12 cellular contexts compared by ENCODE assay signal in the genomic region with DNA sequence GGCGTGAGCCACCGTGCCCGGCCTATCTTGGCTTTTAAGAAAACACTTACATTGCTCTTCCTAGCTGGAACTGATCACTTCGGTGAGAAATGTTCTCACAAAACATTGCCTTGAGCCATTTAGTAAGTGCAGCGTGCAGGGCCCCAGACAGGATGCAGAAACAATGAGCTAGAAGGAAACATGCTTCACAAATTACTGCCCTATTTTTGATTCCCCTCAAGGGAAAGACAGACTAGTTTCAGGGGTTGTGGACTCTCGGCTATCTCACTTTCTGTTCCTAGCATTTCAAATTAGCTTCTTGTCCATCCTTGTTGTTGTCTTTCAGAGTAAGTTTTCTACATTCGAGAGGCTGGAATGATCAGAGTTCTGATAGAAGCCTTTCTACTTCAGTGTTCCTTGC. TPM values are rescaled to one million over a fixed set of nuclear protein-coding genes. Genes with fewer than 3 reads are reported as not detected.
DNase-seq lines count a peak whose midpoint lies in the region; ATAC-seq, FAIRE-seq and TF ChIP-seq lines count a peak whose summit lies in the region.
"Had no signal": no experiment of that assay in that cellular context is flagged by ENCODE, and none has a peak within 500 bp of the region (broad histone marks: within the 10 kb centered on the region; RNA-seq: fewer than 3 reads in every experiment).

No MANE protein-coding gene starts in this region.

- H3K4me1 ChIP-seq in GM12878 (ENCODE audit: control insufficient read depth, insufficient read depth, low read length): peaks cover 19% of the 10 kb centered on the region
- H3K4me1 ChIP-seq in right lobe of liver: no peaks in the 10 kb centered on the region
- H3K4me1 ChIP-seq: colonic mucosa had no signal

- H3K36me3 ChIP-seq in GM06990 (ENCODE audit: control insufficient read depth, insufficient read depth, low read length) (no peaks in the 10 kb centered on the region), GM12878 (ENCODE audit: control insufficient read depth in 2 of 2, insufficient read depth in 2 of 2, low read length in 1 of 2) (no peaks in the 10 kb centered on the region), right lobe of liver (peaks cover 0 to 2% (median 0%) of the 10 kb centered on the region in 4 donors)
- H3K36me3 ChIP-seq: colonic mucosa had no signal

- H3K27me3 ChIP-seq in GM06990 (replicated peaks; ENCODE audit: control insufficient read depth, insufficient read depth, low read length) (no peaks in the 10 kb centered on the region), GM12878 (replicated peaks in 1 of 2; ENCODE audit: control insufficient read depth in 2 of 2, insufficient read depth in 2 of 2, low read length in 1 of 2) (no peaks in the 10 kb centered on the region), right lobe of liver (no peaks in the 10 kb centered on the region)
- H3K27me3 ChIP-seq: colonic mucosa had no signal

- ATAC-seq in GM19395 (IDR thresholded peaks at IDR 0.05; ENCODE audit: unreplicated experiment): peak; percentile 84
- peak; percentile 62 for ATAC-seq in HG02870 (IDR thresholded peaks at IDR 0.05; ENCODE audit: unreplicated experiment)
- peak; percentile 97 for ATAC-seq in GM12878
- ATAC-seq in right lobe of liver: no peak

- no peak for TF ChIP-seq CTCF in GM06990 (IDR thresholded peaks at IDR 0.05; ENCODE audit: insufficient read depth, low read length, poor library complexity, severe bottlenecking)
- TF ChIP-seq CTCF in GM12878 (IDR thresholded peaks at IDR 0.05 in 2 of 3, conservative IDR thresholded peaks at IDR 0.05 in 1 of 3; ENCODE audit: control insufficient read depth in 2 of 3, extremely low read depth in 1 of 3, insufficient read depth in 1 of 3, low read depth in 3 of 3, low read length in 3 of 3): no peak
- TF ChIP-seq CTCF in right lobe of liver (IDR thresholded peaks at IDR 0.05): no peak
- TF ChIP-seq CTCF in coronary artery (IDR thresholded peaks at IDR 0.05): no peak

- CTCF ChIA-PET in GM12878 (lab: Yijun Ruan, JAX): interaction anchor here (0.9 to 4.3 kb wide), 8 partner anchors 9 to 251 kb away, joined by 3 to 32 read pairs (median 4); a partner anchor contains a TSS

- TF ChIP-seq POLR2A in GM12878 (IDR thresholded peaks at IDR 0.05; ENCODE audit: low read depth, low read length): no peak
- TF ChIP-seq POLR2A in right lobe of liver (IDR thresholded peaks at IDR 0.05): no peak

- in situ Hi-C loops in GM12878 (cut with MboI): no loop called here

- RAD21 ChIA-PET in GM12878 (lab: Charles Lee; ENCODE audit: unreplicated experiment): interaction anchor here (1.0 to 1.6 kb wide), 9 partner anchors 17 to 251 kb away, joined by 3 to 14 read pairs (median 4); a partner anchor contains a TSS

- SMC1A ChIA-PET in GM12878 (lab: Charles Lee; ENCODE audit: uncharacterized antibody, unreplicated experiment): interaction anchor here (0.9 to 2.3 kb wide), 6 partner anchors 16 to 248 kb away, joined by 3 to 8 read pairs (median 6); a partner anchor contains a TSS

- peak overlapping the region; percentile 38 for H3K27ac ChIP-seq in GM12878 (ENCODE audit: control insufficient read depth, insufficient read depth)
- no peak overlapping the region for H3K27ac ChIP-seq in right lobe of liver
- no peak overlapping the region for H3K27ac ChIP-seq in coronary artery
- H3K27ac ChIP-seq: colonic mucosa had no signal

- TF ChIP-seq EP300 in GM12878 (IDR thresholded peaks at IDR 0.05; ENCODE audit: borderline replicate concordance in 1 of 2, control insufficient read depth in 1 of 2, low read depth in 2 of 2, low read length in 2 of 2): 0 out of 4 replicates have a peak, but pooled peaks of 1 of the 2 experiments have one; percentile 18

- H3K79me2 ChIP-seq in GM12878 (ENCODE audit: control insufficient read depth, insufficient read depth, low read length): no peaks in the 10 kb centered on the region

- H3K4me2 ChIP-seq in GM12878 (ENCODE audit: control insufficient read depth, insufficient read depth): peak overlapping the region; percentile 28; the same call in 1 of the 2 replicates

- POLR2A ChIA-PET in GM12878 (lab: Charles Lee): interaction anchor here (0.6 to 1.2 kb wide), 3 partner anchors 21 to 1319 kb away, joined by 3 read pairs; a partner anchor contains a TSS

- DNase-seq in GM06990 (ENCODE audit: extremely low read depth, insufficient read length): peak; percentile 62
- peak; percentile 78 for DNase-seq in GM12878 (ENCODE audit: low read depth, low spot score)
- DNase-seq in right lobe of liver: no peak
- DNase-seq in retina: no peak
- no peak for DNase-seq in C1 segment of cervical spinal cord (lab: John Stamatoyannopoulos, UW)
- no peak for DNase-seq in coronary artery (ENCODE audit: low spot score)
- DNase-seq: activated CD4-positive, alpha-beta T cell treated with anti-CD3 and anti-CD28 coated beads, Interleukin-2, amount 10 ng/mL, durations not matched to agents 24 days and 14 days; AML-193; colonic mucosa; NCI-H1048 had no signal

- peak; percentile 82 for FAIRE-seq in GM12878 (lab: Jason Lieb, UNC)

- TF ChIP-seq RAD21 in GM12878 (IDR thresholded peaks at IDR 0.05; ENCODE audit: insufficient read depth, low read depth, low read length): no peak

- WGBS in GM12878 (ENCODE audit: insufficient coverage, insufficient replicate concordance, low lambda C conversion rate, missing lambda C conversion rate): 6% methylated on average over 7 of the region's 7 CpGs
- 75% methylated on average over 7 of the region's 7 CpGs for WGBS in right lobe of liver (ENCODE audit: insufficient coverage, low coverage, low lambda C conversion rate, missing lambda C conversion rate)

- H3K4me3 ChIP-seq in GM06990 (replicated peaks; ENCODE audit: low read depth, low read length) (no peak overlapping the region), GM12878 (no peak overlapping the region), right lobe of liver (no peak overlapping the region), coronary artery (no peak overlapping the region)
- H3K4me3 ChIP-seq: colonic mucosa had no signal

- peak overlapping the region; percentile 37 for H2AFZ ChIP-seq in GM12878 (ENCODE audit: control insufficient read depth, low read depth, low read length)

- no TSS peak for BruUV-seq in GM12878 (replicated peaks; lab: Mats Ljungman, UMichigan)

- H3K9ac ChIP-seq in GM12878 (ENCODE audit: control insufficient read depth, insufficient read depth, low read length): no peak overlapping the region

- no peaks in the 10 kb centered on the region for H3K9me3 ChIP-seq in GM12878 (replicated peaks; ENCODE audit: control insufficient read depth, insufficient read depth, low read length)
- no peaks in the 10 kb centered on the region for H3K9me3 ChIP-seq in right lobe of liver
- H3K9me3 ChIP-seq: colonic mucosa had no signal

- no peaks in the 10 kb centered on the region for H4K20me1 ChIP-seq in GM12878 (ENCODE audit: control insufficient read depth, insufficient read depth)

- intact Hi-C loops in GM12878 (cut with micrococcal nuclease; ENCODE audit: unreplicated experiment): no loop called here
- intact Hi-C loops in right lobe of liver (cut with DNase I): no loop called here

TF ChIP-seq in GM12878, 131 proteins besides CTCF, POLR2A, EP300 and RAD21 (continues in another document):
- peak; percentile 69; the same call in 1 of the 2 replicates for TF ChIP-seq PAX5 (IDR thresholded peaks at IDR 0.05; ENCODE audit: borderline replicate concordance, low read depth, low read length)
- no peak for TF ChIP-seq PAX8 (IDR thresholded peaks at IDR 0.05)
- TF ChIP-seq ETV6 (conservative IDR thresholded peaks at IDR 0.05 in 1 of 2, IDR thresholded peaks at IDR 0.05 in 1 of 2; ENCODE audit: borderline replicate concordance in 1 of 2, low read depth in 1 of 2): peak in 1 of 2 experiments; percentile 85; a peak in 2 of 4 replicates
- no peak for TF ChIP-seq NBN (IDR thresholded peaks at IDR 0.05)

RNA-seq across cellular contexts. Expression of a gene that starts 21.6 kb away (rescaled TPM):
- total RNA-seq in GM12878 (2013; cell fraction: nucleolus; rRNA removed): 7.7 and 8.6 TPM in 2 replicates
- 0.76 and 0.79 TPM in 2 replicates for total RNA-seq in GM12878 (2014; rRNA removed)
- total RNA-seq in GM12878 (2014; rRNA removed; fragmentation: Illumina TruSeq; extraction: Trizol): 0.60 and 0.76 TPM in 2 replicates
- total RNA-seq in GM12878 (2021): 1.1 and 2.0 TPM in 2 replicates
- 1.2 TPM for polyA plus RNA-seq in GM12878 (2011; ENCODE audit: low read depth)
- 1.9 and 2.6 TPM in 2 replicates for polyA plus RNA-seq in GM12878 (2011; rRNA removed)
- polyA plus RNA-seq in GM12878 (2011; cell fraction: cytosol; rRNA removed): 2.4 and 2.5 TPM in 2 replicates
- polyA plus RNA-seq in GM12878 (2011; cell fraction: nucleus; rRNA removed): 9.2 and 10.7 TPM in 2 replicates
- polyA plus RNA-seq in GM12878 (2012): 1.5 and 2.0 TPM in 2 replicates
- 1.4 TPM in 2 replicates for polyA plus RNA-seq in GM12878 (2014; fragmentation: Illumina TruSeq; extraction: Trizol)
- polyA plus RNA-seq in GM12878 (2014; fragmentation: Nextera tagmentation; extraction: Ambion mirVana): under 1 TPM; 0.27 to 0.47 TPM
- polyA plus RNA-seq in GM12878 (2014; rRNA removed): 0.56 and 1.3 TPM in 2 replicates
- polyA plus RNA-seq in GM12878 (2016; fragmentation: Nextera tagmentation; extraction: Ambion mirVana): under 1 TPM; 0.50 to 0.86 TPM
- 1.9 and 12.4 TPM in 2 replicates for polyA minus RNA-seq in GM12878 (2011; rRNA and poly(A)+ RNA removed)
- 0.53 TPM in 1 of 2 replicates, not detected in the other for polyA minus RNA-seq in GM12878 (2011; cell fraction: cytosol; rRNA and poly(A)+ RNA removed)
- 1.8 and 3.6 TPM in 2 replicates for polyA minus RNA-seq in GM12878 (2011; cell fraction: nucleus; rRNA and poly(A)+ RNA removed)
- total RNA-seq in right lobe of liver: 10 to 100 TPM in 2 of 6 experiments, 1 to 10 TPM in 4; 4.3 to 60.1 (median 6.5) TPM

RNA-seq across cellular contexts. Expression of a gene that starts 25.3 kb away (rescaled TPM):
- total RNA-seq in GM12878 (2013; cell fraction: nucleolus; rRNA removed): 27.0 and 28.8 TPM in 2 replicates
- total RNA-seq in GM12878 (2014; rRNA removed) (11.2 and 11.9 TPM in 2 replicates), GM12878 (2014; rRNA removed; fragmentation: Illumina TruSeq; extraction: Trizol) (9.3 and 9.6 TPM in 2 replicates), GM12878 (2021) (8.2 and 8.9 TPM in 2 replicates), right lobe of liver (10 to 100 TPM; 13.8 to 36.6 (median 20.7) TPM)
- 11.8 TPM for polyA plus RNA-seq in GM12878 (2011; ENCODE audit: low read depth)
- polyA plus RNA-seq in GM12878 (2011; rRNA removed) (20.6 and 24.8 TPM in 2 replicates), GM12878 (2014; fragmentation: Illumina TruSeq; extraction: Trizol) (8.2 and 10.9 TPM in 2 replicates), GM12878 (2014; fragmentation: Nextera tagmentation; extraction: Ambion mirVana) (10 to 100 TPM; 15.8 to 18.1 TPM), GM12878 (2014; rRNA removed) (9.6 and 12.2 TPM in 2 replicates), GM12878 (2016; fragmentation: Nextera tagmentation; extraction: Ambion mirVana) (10 to 100 TPM; 18.9 to 22.4 TPM)
- polyA plus RNA-seq in GM12878 (2011; cell fraction: cytosol; rRNA removed): 20.6 and 21.2 TPM in 2 replicates
- polyA plus RNA-seq in GM12878 (2011; cell fraction: nucleus; rRNA removed): 25.3 and 28.3 TPM in 2 replicates
- 10.5 and 11.9 TPM in 2 replicates for polyA plus RNA-seq in GM12878 (2012)
- polyA minus RNA-seq in GM12878 (2011; rRNA and poly(A)+ RNA removed): 6.8 and 7.8 TPM in 2 replicates
- 2.8 and 6.4 TPM in 2 replicates for polyA minus RNA-seq in GM12878 (2011; cell fraction: cytosol; rRNA and poly(A)+ RNA removed)
- 12.0 and 16.3 TPM in 2 replicates for polyA minus RNA-seq in GM12878 (2011; cell fraction: nucleus; rRNA and poly(A)+ RNA removed)

Comparison
In these comparisons a context has a peak if more than half of its experiments do, and no peak if none do; other contexts are left out.
1. DNase-seq: peak in GM06990 (single experiment) and GM12878 (single experiment); none in right lobe of liver (0 of 3), retina (single experiment), C1 segment of cervical spinal cord (0 of 14) and coronary artery (single experiment).
2. ATAC-seq: peak in GM19395 (single experiment), HG02870 (single experiment) and GM12878 (single experiment); none in right lobe of liver (0 of 4).